7 cellular contexts compared by ENCODE assay signal in the genomic region with DNA sequence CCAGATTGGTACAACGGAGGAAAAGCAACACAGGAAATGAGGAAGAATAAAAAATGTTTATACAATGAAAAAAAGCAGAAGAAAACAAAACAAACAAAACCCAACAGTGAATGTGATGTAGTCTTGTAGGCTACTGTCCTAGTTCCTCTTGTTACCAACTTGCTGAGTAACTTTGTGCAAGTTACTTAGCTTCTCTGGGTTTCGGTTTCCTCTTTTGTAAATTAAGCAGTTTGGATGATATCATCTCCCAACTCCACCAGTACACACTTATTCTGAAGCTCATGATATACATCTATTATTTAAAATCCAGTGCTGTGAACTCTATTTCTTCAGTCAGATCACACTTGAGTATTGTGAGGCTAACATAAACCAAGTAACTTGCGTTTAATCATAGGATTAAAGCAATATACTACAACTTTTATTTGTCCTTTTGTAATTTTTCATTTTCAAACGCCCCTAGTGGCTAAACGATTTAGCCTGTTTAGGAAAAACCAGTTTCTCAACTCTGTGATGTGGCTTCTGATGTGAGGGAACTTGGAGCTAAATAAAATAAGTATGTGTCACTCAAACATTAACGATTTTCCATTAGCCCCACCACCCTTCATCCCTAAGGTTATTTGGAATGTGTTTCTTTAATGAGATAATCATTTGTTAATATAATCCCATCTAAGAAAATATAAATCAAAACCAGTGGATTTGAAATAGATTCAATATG. TPM values are rescaled to one million over a fixed set of nuclear protein-coding genes. Genes with fewer than 3 reads are reported as not detected.
DNase-seq lines count a peak whose midpoint lies in the region; ATAC-seq and TF ChIP-seq lines count a peak whose summit lies in the region.

No MANE protein-coding gene starts in this region.

- peak overlapping the region; percentile 95 for H3K4me2 ChIP-seq in DOHH2 (ENCODE audit: low read length)

- H3K4me3 Mint-ChIP-seq in endothelial cell (ENCODE audit: unreplicated experiment) (peak overlapping the region; percentile 56), osteocyte (ENCODE audit: unreplicated experiment) (peak overlapping the region; percentile 48)

- peaks cover 64% of the 10 kb centered on the region for H3K4me1 ChIP-seq in DOHH2 (ENCODE audit: control insufficient read depth, low read length)

- peak overlapping the region; percentile 97 for H3K27ac ChIP-seq in DOHH2 (ENCODE audit: low read depth, low read length)

- TF ChIP-seq CTCF in DOHH2 (IDR thresholded peaks at IDR 0.05; ENCODE audit: low read depth, low read length, poor library complexity, severe bottlenecking) (peak; percentile 91), endothelial cell (IDR thresholded peaks at IDR 0.05; ENCODE audit: unreplicated experiment) (peak; percentile 78), osteocyte (IDR thresholded peaks at IDR 0.05) (peak; percentile 70)

- H3K9me2 ChIP-seq in DOHH2 (replicated peaks; ENCODE audit: control insufficient read depth, low read length), result no peaks in the 10 kb centered on the region

- peaks cover 58% of the 10 kb centered on the region for H3K79me2 ChIP-seq in DOHH2 (ENCODE audit: control insufficient read depth, low read length)

- H3K36me3 Mint-ChIP-seq in endothelial cell (ENCODE audit: low read depth, unreplicated experiment) (peaks cover 13% of the 10 kb centered on the region), osteocyte (ENCODE audit: unreplicated experiment) (peaks cover 9% of the 10 kb centered on the region)

- 0 out of 2 replicates have a peak, but pooled peaks have one; percentile 25 for TF ChIP-seq EP300 in Ishikawa (IDR thresholded peaks at IDR 0.05; ENCODE audit: borderline replicate concordance)

- peaks cover 10% of the 10 kb centered on the region for H4K20me1 ChIP-seq in DOHH2 (ENCODE audit: control insufficient read depth, insufficient read depth, low read depth, low read length)

- H3K4me3 ChIP-seq in DOHH2 (ENCODE audit: low read length), result peak overlapping the region; percentile 95

- no peak for TF ChIP-seq RAD21 in Ishikawa (IDR thresholded peaks at IDR 0.05; ENCODE audit: low read depth)

- no peaks in the 10 kb centered on the region for H3K27me3 ChIP-seq in DOHH2 (ENCODE audit: control insufficient read depth, low read length)

- DNase-seq in SK-N-DZ (ENCODE audit: low spot score), result peak; percentile 43
- DNase-seq in endothelial cell (ENCODE audit: low spot score), result no peak
- DNase-seq in osteocyte (ENCODE audit: extremely low spot score, unreplicated experiment), result no peak
- DNase-seq in activated effector memory CD4-positive, alpha-beta T cell treated with anti-CD3 and anti-CD28 coated beads, Interleukin-2, amount 50 U/mL, for 16 hours, result no peak

- H3K27ac Mint-ChIP-seq in endothelial cell (ENCODE audit: unreplicated experiment) (peak overlapping the region; percentile 53), osteocyte (ENCODE audit: unreplicated experiment) (peak overlapping the region; percentile 99)

- H3K9me3 Mint-ChIP-seq in endothelial cell (ENCODE audit: unreplicated experiment) (no peaks in the 10 kb centered on the region), osteocyte (ENCODE audit: unreplicated experiment) (no peaks in the 10 kb centered on the region)

- no peak for ATAC-seq in HG03175 (IDR thresholded peaks at IDR 0.05; ENCODE audit: unreplicated experiment)

- H3K9me3 ChIP-seq in DOHH2 (ENCODE audit: control insufficient read depth, insufficient read depth, low read length), result no peaks in the 10 kb centered on the region

- peaks cover 9% of the 10 kb centered on the region for H3K27me3 Mint-ChIP-seq in endothelial cell (ENCODE audit: unreplicated experiment)
- no peaks in the 10 kb centered on the region for H3K27me3 Mint-ChIP-seq in osteocyte (ENCODE audit: unreplicated experiment)

- H3F3A ChIP-seq in DOHH2 (ENCODE audit: control insufficient read depth, insufficient read depth), result peaks cover 29% of the 10 kb centered on the region

- H3K4me1 Mint-ChIP-seq in endothelial cell (ENCODE audit: unreplicated experiment) (peaks cover 23% of the 10 kb centered on the region), osteocyte (ENCODE audit: unreplicated experiment) (peaks cover 46% of the 10 kb centered on the region)

- H3K36me3 ChIP-seq in DOHH2 (ENCODE audit: control insufficient read depth, low read length), result peaks cover 33% of the 10 kb centered on the region

TF ChIP-seq in Ishikawa, 13 proteins besides CTCF, POLR2A, EP300 and RAD21:
- no peak for TF ChIP-seq TEAD4 (IDR thresholded peaks at IDR 0.05)
- TF ChIP-seq, protein P1, sequence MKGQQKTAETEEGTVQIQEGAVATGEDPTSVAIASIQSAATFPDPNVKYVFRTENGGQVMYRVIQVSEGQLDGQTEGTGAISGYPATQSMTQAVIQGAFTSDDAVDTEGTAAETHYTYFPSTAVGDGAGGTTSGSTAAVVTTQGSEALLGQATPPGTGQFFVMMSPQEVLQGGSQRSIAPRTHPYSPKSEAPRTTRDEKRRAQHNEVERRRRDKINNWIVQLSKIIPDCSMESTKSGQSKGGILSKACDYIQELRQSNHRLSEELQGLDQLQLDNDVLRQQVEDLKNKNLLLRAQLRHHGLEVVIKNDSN (IDR thresholded peaks at IDR 0.05), result no peak
- TF ChIP-seq, protein P2, sequence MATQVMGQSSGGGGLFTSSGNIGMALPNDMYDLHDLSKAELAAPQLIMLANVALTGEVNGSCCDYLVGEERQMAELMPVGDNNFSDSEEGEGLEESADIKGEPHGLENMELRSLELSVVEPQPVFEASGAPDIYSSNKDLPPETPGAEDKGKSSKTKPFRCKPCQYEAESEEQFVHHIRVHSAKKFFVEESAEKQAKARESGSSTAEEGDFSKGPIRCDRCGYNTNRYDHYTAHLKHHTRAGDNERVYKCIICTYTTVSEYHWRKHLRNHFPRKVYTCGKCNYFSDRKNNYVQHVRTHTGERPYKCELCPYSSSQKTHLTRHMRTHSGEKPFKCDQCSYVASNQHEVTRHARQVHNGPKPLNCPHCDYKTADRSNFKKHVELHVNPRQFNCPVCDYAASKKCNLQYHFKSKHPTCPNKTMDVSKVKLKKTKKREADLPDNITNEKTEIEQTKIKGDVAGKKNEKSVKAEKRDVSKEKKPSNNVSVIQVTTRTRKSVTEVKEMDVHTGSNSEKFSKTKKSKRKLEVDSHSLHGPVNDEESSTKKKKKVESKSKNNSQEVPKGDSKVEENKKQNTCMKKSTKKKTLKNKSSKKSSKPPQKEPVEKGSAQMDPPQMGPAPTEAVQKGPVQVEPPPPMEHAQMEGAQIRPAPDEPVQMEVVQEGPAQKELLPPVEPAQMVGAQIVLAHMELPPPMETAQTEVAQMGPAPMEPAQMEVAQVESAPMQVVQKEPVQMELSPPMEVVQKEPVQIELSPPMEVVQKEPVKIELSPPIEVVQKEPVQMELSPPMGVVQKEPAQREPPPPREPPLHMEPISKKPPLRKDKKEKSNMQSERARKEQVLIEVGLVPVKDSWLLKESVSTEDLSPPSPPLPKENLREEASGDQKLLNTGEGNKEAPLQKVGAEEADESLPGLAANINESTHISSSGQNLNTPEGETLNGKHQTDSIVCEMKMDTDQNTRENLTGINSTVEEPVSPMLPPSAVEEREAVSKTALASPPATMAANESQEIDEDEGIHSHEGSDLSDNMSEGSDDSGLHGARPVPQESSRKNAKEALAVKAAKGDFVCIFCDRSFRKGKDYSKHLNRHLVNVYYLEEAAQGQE (IDR thresholded peaks at IDR 0.05; ENCODE audit: low read depth), result no peak
- 0 out of 2 replicates have a peak, but pooled peaks have one; percentile 11 for TF ChIP-seq FOXM1 (IDR thresholded peaks at IDR 0.05; ENCODE audit: borderline replicate concordance, low read depth)

RNA-seq across cellular contexts. Expression of a gene that starts 1.4 kb away (rescaled TPM):
- 115 and 128 TPM in 2 replicates for polyA plus RNA-seq in SK-N-DZ (2014; cell fraction: cytosol; rRNA removed)
- polyA plus RNA-seq in SK-N-DZ (2014; cell fraction: nucleus; rRNA removed), result 135 and 145 TPM in 2 replicates
- 28.8 TPM for total RNA-seq in endothelial cell (ENCODE audit: unreplicated experiment)
- total RNA-seq in osteocyte, result 35.1 and 38.2 TPM in 2 replicates

RNA-seq across cellular contexts. Expression of a gene that starts 18.2 kb away (rescaled TPM):
- 31.3 and 40.1 TPM in 2 replicates for polyA plus RNA-seq in SK-N-DZ (2014; cell fraction: cytosol; rRNA removed)
- polyA plus RNA-seq in SK-N-DZ (2014; cell fraction: nucleus; rRNA removed), result 40.1 and 54.0 TPM in 2 replicates
- total RNA-seq in endothelial cell (ENCODE audit: unreplicated experiment) (18.0 TPM), osteocyte (30.3 and 31.2 TPM in 2 replicates)
